19 cellular contexts compared by ENCODE assay signal in genomic region chr20:34104059-34104458, GRCh38. TPM values are rescaled to one million over a fixed set of nuclear protein-coding genes. Genes with fewer than 3 reads are reported as not detected.
A peak's percentile ranks its signal among the peaks of the same experiment; 100 is the strongest.
DNase-seq lines count a peak whose midpoint lies in the region; ATAC-seq and TF ChIP-seq lines count a peak whose summit lies in the region.
"Had no signal": no experiment of that assay in that cellular context is flagged by ENCODE, and none has a peak within 500 bp of the region (broad histone marks: within the 10 kb centered on the region; RNA-seq: fewer than 3 reads in every experiment).

No MANE protein-coding gene starts in this region.

- CTCF ChIA-PET in CD8-positive, alpha-beta T cell (lab: Charles Lee), result interaction anchor here (1.2 to 1.3 kb wide), 2 partner anchors 171 to 189 kb away, joined by 3 read pairs; no protein-coding TSS in a partner anchor
- CTCF ChIA-PET in activated CD8-positive, alpha-beta T cell treated with anti-CD3 and anti-CD28 coated beads, Interleukin-2, amount 10 ng/mL, durations not matched to agents 7 days and 5 days (lab: Charles Lee), result no interaction called here

- TF ChIP-seq CTCF in CD14-positive monocyte (IDR thresholded peaks at IDR 0.05), result no peak
- no peak for TF ChIP-seq CTCF in CD8-positive, alpha-beta T cell (IDR thresholded peaks at IDR 0.05)

- DNase-seq in CD14-positive monocyte (ENCODE audit: low spot score) (no peak), memory B cell (ENCODE audit: low spot score in 2 of 2) (no peak), GM19240 (ENCODE audit: insufficient read length, low spot score) (no peak), NCI-H2227 treated with DMSO at 0.1 percent for 48 hours (lab: John Stamatoyannopoulos, UW) (no peak)
- no peak for DNase-seq in CD8-positive, alpha-beta T cell
- no peak for DNase-seq in activated CD8-positive, alpha-beta T cell treated with anti-CD3 and anti-CD28 coated beads, Interleukin-2, amount 10 ng/mL, durations not matched to agents 7 days and 5 days
- DNase-seq: activated CD4-positive, alpha-beta T cell treated with anti-CD3 and anti-CD28 coated beads for 1 hour; activated CD8-positive, alpha-beta memory T cell treated with anti-CD3 and anti-CD28 coated beads, Interleukin-2, amount 50 U/mL, for 48 hours; brain microvascular endothelial cell; head of caudate nucleus; NCI-H1105; NCI-H2171 treated with DMSO at 0.1 percent for 48 hours; NCI-H82; occipital lobe; stimulated activated CD4-positive, alpha-beta T cell treated with anti-CD3 and anti-CD28 coated beads, Interleukin-12 subunit alpha, Interleukin-12 subunit beta, amount 100 ng/mL, for 4 hours; thyroid gland had no signal

- H3K4me1 Mint-ChIP-seq in CD14-positive monocyte, result peaks cover 50% of the 10 kb centered on the region
- peaks cover 63% of the 10 kb centered on the region for H3K4me1 Mint-ChIP-seq in CD8-positive, alpha-beta T cell (ENCODE audit: low read depth)
- peaks cover 60% of the 10 kb centered on the region for H3K4me1 Mint-ChIP-seq in activated CD8-positive, alpha-beta T cell treated with anti-CD3 and anti-CD28 coated beads, Interleukin-2, amount 10 ng/mL, durations not matched to agents 7 days and 5 days (ENCODE audit: low read depth)
- peaks cover 36% of the 10 kb centered on the region for H3K4me1 Mint-ChIP-seq in memory B cell

- POLR2A ChIA-PET in CD8-positive, alpha-beta T cell (lab: Charles Lee), result interaction anchor here (4.2 kb wide), 1 partner anchor 8 kb away, joined by 16 read pairs; the partner anchor contains the start of gene EIF2S2
- POLR2A ChIA-PET in activated CD8-positive, alpha-beta T cell treated with anti-CD3 and anti-CD28 coated beads, Interleukin-2, amount 10 ng/mL, durations not matched to agents 7 days and 5 days (lab: Charles Lee), result interaction anchor here (0.6 to 0.8 kb wide), 2 partner anchors 9 to 1312 kb away, joined by 3 to 4 read pairs; no protein-coding TSS in a partner anchor

- H3K27ac Mint-ChIP-seq in CD14-positive monocyte (peak overlapping the region; percentile 1 to 77 (median 61)), memory B cell (peak overlapping the region; percentile 75)
- peak overlapping the region; percentile 63 for H3K27ac Mint-ChIP-seq in CD8-positive, alpha-beta T cell
- peak overlapping the region; percentile 7 for H3K27ac Mint-ChIP-seq in activated CD8-positive, alpha-beta T cell treated with anti-CD3 and anti-CD28 coated beads, Interleukin-2, amount 10 ng/mL, durations not matched to agents 7 days and 5 days

- no peak overlapping the region for H3K4me3 ChIP-seq in CD8-positive, alpha-beta T cell (ENCODE audit: low read depth, low read length)
- H3K4me3 ChIP-seq: coronary artery, SK-N-MC, thyroid gland had no signal

- no peak overlapping the region for H3K27ac ChIP-seq in CD8-positive, alpha-beta T cell (ENCODE audit: low read depth, low read length)
- H3K27ac ChIP-seq: brain microvascular endothelial cell, coronary artery, SK-N-MC, thyroid gland had no signal

- H3K36me3 ChIP-seq in CD8-positive, alpha-beta T cell (ENCODE audit: insufficient read depth, low read length), result peaks cover 38% of the 10 kb centered on the region

- H3K9me3 Mint-ChIP-seq in CD14-positive monocyte (no peaks in the 10 kb centered on the region), memory B cell (no peaks in the 10 kb centered on the region)
- H3K9me3 Mint-ChIP-seq in CD8-positive, alpha-beta T cell, result no peaks in the 10 kb centered on the region
- H3K9me3 Mint-ChIP-seq in activated CD8-positive, alpha-beta T cell treated with anti-CD3 and anti-CD28 coated beads, Interleukin-2, amount 10 ng/mL, durations not matched to agents 7 days and 5 days (ENCODE audit: insufficient read depth), result no peaks in the 10 kb centered on the region

- ATAC-seq in CD8-positive, alpha-beta T cell, result no peak
- no peak for ATAC-seq in activated CD8-positive, alpha-beta T cell treated with anti-CD3 and anti-CD28 coated beads, Interleukin-2, amount 10 ng/mL, durations not matched to agents 7 days and 5 days
- ATAC-seq in memory B cell (ENCODE audit: low read depth), result no peak
- no peak for ATAC-seq in HG03354 (IDR thresholded peaks at IDR 0.05; ENCODE audit: poor library complexity, severe bottlenecking, unreplicated experiment)

- no peaks in the 10 kb centered on the region for H3K27me3 ChIP-seq in CD8-positive, alpha-beta T cell (ENCODE audit: insufficient read depth, low read length)
- H3K27me3 ChIP-seq: brain microvascular endothelial cell, thyroid gland had no signal

- intact Hi-C loops in CD14-positive monocyte (cut with micrococcal nuclease), result no loop called here
- intact Hi-C loops in CD8-positive, alpha-beta T cell (cut with DNase I, micrococcal nuclease), result no loop called here

- peaks cover 30% of the 10 kb centered on the region for H3K4me1 ChIP-seq in CD8-positive, alpha-beta T cell (ENCODE audit: insufficient read depth, low read length)

- peaks cover 0 to 2% (median 0%) of the 10 kb centered on the region in 3 donors for H3K27me3 Mint-ChIP-seq in CD14-positive monocyte (ENCODE audit: low read depth in 3 of 3)
- no peaks in the 10 kb centered on the region for H3K27me3 Mint-ChIP-seq in CD8-positive, alpha-beta T cell (ENCODE audit: low read depth)
- H3K27me3 Mint-ChIP-seq in activated CD8-positive, alpha-beta T cell treated with anti-CD3 and anti-CD28 coated beads, Interleukin-2, amount 10 ng/mL, durations not matched to agents 7 days and 5 days (ENCODE audit: low read depth), result no peaks in the 10 kb centered on the region
- H3K27me3 Mint-ChIP-seq in memory B cell, result no peaks in the 10 kb centered on the region

- no peaks in the 10 kb centered on the region for H3K9me3 ChIP-seq in CD8-positive, alpha-beta T cell (ENCODE audit: low read length)
- H3K9me3 ChIP-seq: thyroid gland had no signal

- H3K4me3 Mint-ChIP-seq in CD14-positive monocyte, result peak overlapping the region in 1 of 2 donors; percentile 16
- H3K4me3 Mint-ChIP-seq in CD8-positive, alpha-beta T cell, result no peak overlapping the region
- no peak overlapping the region for H3K4me3 Mint-ChIP-seq in activated CD8-positive, alpha-beta T cell treated with anti-CD3 and anti-CD28 coated beads, Interleukin-2, amount 10 ng/mL, durations not matched to agents 7 days and 5 days
- no peak overlapping the region for H3K4me3 Mint-ChIP-seq in memory B cell

- H3K36me3 Mint-ChIP-seq in CD14-positive monocyte, result peaks cover 66 to 87% of the 10 kb centered on the region in 2 donors
- H3K36me3 Mint-ChIP-seq in CD8-positive, alpha-beta T cell, result peaks cover 87% of the 10 kb centered on the region
- peaks cover 83% of the 10 kb centered on the region for H3K36me3 Mint-ChIP-seq in activated CD8-positive, alpha-beta T cell treated with anti-CD3 and anti-CD28 coated beads, Interleukin-2, amount 10 ng/mL, durations not matched to agents 7 days and 5 days (ENCODE audit: low read depth)
- peaks cover 33% of the 10 kb centered on the region for H3K36me3 Mint-ChIP-seq in memory B cell

RNA-seq across cellular contexts. Expression of gene EIF2S2, which starts 8.0 kb away (rescaled TPM):
- 10 to 100 TPM; 18.8 to 20.1 TPM for polyA plus RNA-seq in CD14-positive monocyte
- 10 to 100 TPM; 19.4 to 19.6 TPM for total RNA-seq in CD8-positive, alpha-beta T cell
- 10 to 100 TPM; 94.4 to 94.7 TPM for total RNA-seq in activated CD8-positive, alpha-beta T cell treated with anti-CD3 and anti-CD28 coated beads, Interleukin-2, amount 10 ng/mL, durations not matched to agents 7 days and 5 days

Comparison
In these comparisons a context has a peak if more than half of its experiments do, and no peak if none do; other contexts are left out.
1. H3K27ac Mint-ChIP-seq: peak in every context shown above with its lines; median percentile 75 in memory B cell; 63 in CD8-positive, alpha-beta T cell; 61 in CD14-positive monocyte; 7 in activated CD8-positive, alpha-beta T cell treated with anti-CD3 and anti-CD28 coated beads, Interleukin-2, amount 10 ng/mL, durations not matched to agents 7 days and 5 days.
2. RNA of gene EIF2S2, which starts 8.0 kb away (total RNA-seq): 94.4 to 94.7 TPM in activated CD8-positive, alpha-beta T cell treated with anti-CD3 and anti-CD28 coated beads, Interleukin-2, amount 10 ng/mL, durations not matched to agents 7 days and 5 days; 19.4 to 19.6 TPM in CD8-positive, alpha-beta T cell; every median in the first group is over 4 times any median in the second.